Comparison of ENCODE assay signal across 15 cellular contexts in genomic region chr6:169038691-169039090, GRCh38.
DNase-seq lines count a peak whose midpoint lies in the region; ATAC-seq, FAIRE-seq and TF ChIP-seq lines count a peak whose summit lies in the region.
"Had no signal": no experiment of that assay in that cellular context is flagged by ENCODE, and none has a peak within 500 bp of the region (broad histone marks: within the 10 kb centered on the region; RNA-seq: fewer than 3 reads in every experiment).

No MANE protein-coding gene starts in this region.

- ATAC-seq in HG02588 (IDR thresholded peaks at IDR 0.05; ENCODE audit: unreplicated experiment), result no peak
- ATAC-seq: K562 had no signal

- H3K4me3 Mint-ChIP-seq in astrocyte (ENCODE audit: unreplicated experiment), result no peak overlapping the region
- H3K4me3 Mint-ChIP-seq: CD4-positive, CD25-positive, alpha-beta regulatory T cell had no signal

- peak; percentile 49 for DNase-seq in AG09319 (ENCODE audit: extremely low read depth, low read depth)
- peak; percentile 73 for DNase-seq in M059J (ENCODE audit: low read depth)
- peak; percentile 73 for DNase-seq in astrocyte (ENCODE audit: low read depth)
- peak; percentile 71 for DNase-seq in fibroblast of peridontal ligament (ENCODE audit: extremely low read depth)
- DNase-seq in GF-D8 (lab: John Stamatoyannopoulos, UW), result no peak
- DNase-seq in glomerular visceral epithelial cell (ENCODE audit: extremely low spot score), result no peak
- DNase-seq: CD4-positive, CD25-positive, alpha-beta regulatory T cell; DMS53 had no signal

- TF ChIP-seq CTCF in AG09319 (IDR thresholded peaks at IDR 0.05; ENCODE audit: low read depth, low read length) (no peak), astrocyte (IDR thresholded peaks at IDR 0.05; ENCODE audit: insufficient read depth, low read depth, low read length) (no peak)

- peaks cover 12% of the 10 kb centered on the region for H3K9me3 Mint-ChIP-seq in astrocyte (ENCODE audit: unreplicated experiment)

- H3K4me2 ChIP-seq in astrocyte (ENCODE audit: low read length), result no peak overlapping the region
- H3K4me2 ChIP-seq: BLaER1 treated with 17β-estradiol and CSF1 and Interleukin-3, amounts not matched to agents 10 nM and 100 nM had no signal

- no peak overlapping the region for H3K4me3 ChIP-seq in astrocyte (ENCODE audit: insufficient read depth, low read depth, low read length)
- H3K4me3 ChIP-seq: BLaER1 treated with 17β-estradiol and CSF1 and Interleukin-3, amounts not matched to agents 10 nM and 100 nM; HAP-1; K562 had no signal

- no peaks in the 10 kb centered on the region for H3K36me3 ChIP-seq in astrocyte (ENCODE audit: insufficient read depth, low read length)
- H3K36me3 ChIP-seq: BLaER1 treated with 17β-estradiol and CSF1 and Interleukin-3, amounts not matched to agents 10 nM and 100 nM; HAP-1 had no signal

- H3K4me1 Mint-ChIP-seq in astrocyte (ENCODE audit: low read depth, unreplicated experiment), result peaks cover 6% of the 10 kb centered on the region
- H3K4me1 Mint-ChIP-seq: CD4-positive, CD25-positive, alpha-beta regulatory T cell had no signal

- H3K27me3 Mint-ChIP-seq in astrocyte (ENCODE audit: low read depth, unreplicated experiment), result peaks cover 6% of the 10 kb centered on the region

- no peaks in the 10 kb centered on the region for H3K79me2 ChIP-seq in astrocyte (ENCODE audit: insufficient read depth, low read length)

- peaks cover 16% of the 10 kb centered on the region for H3K4me1 ChIP-seq in astrocyte (ENCODE audit: insufficient read depth, low read length)
- H3K4me1 ChIP-seq: HAP-1 had no signal

- no peaks in the 10 kb centered on the region for H4K20me1 ChIP-seq in astrocyte (ENCODE audit: insufficient read depth, low read length)
- H4K20me1 ChIP-seq: BLaER1 treated with 17β-estradiol and CSF1 and Interleukin-3, amounts not matched to agents 10 nM and 100 nM had no signal

- H3K27ac Mint-ChIP-seq in astrocyte (ENCODE audit: unreplicated experiment), result no peak overlapping the region
- H3K27ac Mint-ChIP-seq: CD4-positive, CD25-positive, alpha-beta regulatory T cell had no signal

- no peak overlapping the region for H3K9ac ChIP-seq in astrocyte (ENCODE audit: low read length)
- H3K9ac ChIP-seq: BLaER1 treated with 17β-estradiol and CSF1 and Interleukin-3, amounts not matched to agents 10 nM and 100 nM had no signal

- no peaks in the 10 kb centered on the region for H3K36me3 Mint-ChIP-seq in astrocyte (ENCODE audit: low read depth, unreplicated experiment)
- H3K36me3 Mint-ChIP-seq: CD4-positive, CD25-positive, alpha-beta regulatory T cell had no signal

- no peaks in the 10 kb centered on the region for H3K9me3 ChIP-seq in astrocyte (ENCODE audit: insufficient read depth, low read depth, low read length)
- H3K9me3 ChIP-seq: HAP-1 had no signal

- no peaks in the 10 kb centered on the region for H3K27me3 ChIP-seq in astrocyte (ENCODE audit: insufficient read depth, low read length)
- H3K27me3 ChIP-seq: BLaER1 treated with 17β-estradiol and CSF1 and Interleukin-3, amounts not matched to agents 10 nM and 100 nM had no signal

- no peak overlapping the region for H3K27ac ChIP-seq in astrocyte (ENCODE audit: low read depth, low read length)
- H3K27ac ChIP-seq: 22Rv1; BLaER1 treated with 17β-estradiol and CSF1 and Interleukin-3, amounts not matched to agents 10 nM and 100 nM had no signal

- peak; percentile 26 for FAIRE-seq in astrocyte (lab: Jason Lieb, UNC)
- FAIRE-seq: GM12891, H1, K562 had no signal

- H2AFZ ChIP-seq in astrocyte (ENCODE audit: low read depth, low read length), result no peak overlapping the region

Comparison
In these comparisons a context has a peak if more than half of its experiments do, and no peak if none do; other contexts are left out.
1. DNase-seq: peak in AG09319 (single experiment), M059J (single experiment), astrocyte (single experiment) and fibroblast of peridontal ligament (single experiment); none in GF-D8 (single experiment) and glomerular visceral epithelial cell (single experiment).